In genomic region chr5:98594098-98594497, GRCh38 we compare ENCODE assay signal across 23 cellular contexts.
"Had no signal": no experiment of that assay in that cellular context is flagged by ENCODE, and none has a peak within 500 bp of the region (broad histone marks: within the 10 kb centered on the region; RNA-seq: fewer than 3 reads in every experiment).

No MANE protein-coding gene starts in this region.

- H3K9me3 ChIP-seq: lower lobe of right lung had no signal

- H3K4me3 ChIP-seq: heart right ventricle, hepatocyte, left lung, left ventricle myocardium inferior, lower lobe of right lung, lung had no signal

- ATAC-seq: heart right ventricle; left cardiac atrium; left lobe of liver; left lung; lower lobe of right lung; naive thymus-derived CD4-positive, alpha-beta T cell; naive thymus-derived CD8-positive, alpha-beta T cell had no signal

- H3K27me3 ChIP-seq: heart right ventricle, hepatocyte, left lung had no signal

- H3K4me1 Mint-ChIP-seq: immature natural killer cell; memory B cell; mesothelial cell of epicardium; naive B cell; naive thymus-derived CD4-positive, alpha-beta T cell; naive thymus-derived CD8-positive, alpha-beta T cell had no signal

- DNase-seq: heart right ventricle; hippocampal formation; hypothalamus; immature natural killer cell; islet precursor cell; kidney; kidney glomerular epithelial cell; left cardiac atrium; left lung; left ventricle myocardium inferior; lower lobe of right lung; mammary epithelial cell; mesenchymal stem cell; mesendoderm; midbrain; naive B cell; naive thymus-derived CD4-positive, alpha-beta T cell; naive thymus-derived CD8-positive, alpha-beta T cell had no signal

- H3K36me3 Mint-ChIP-seq: immature natural killer cell; memory B cell; mesothelial cell of epicardium; naive B cell; naive thymus-derived CD4-positive, alpha-beta T cell had no signal

- H3K27ac Mint-ChIP-seq: immature natural killer cell; memory B cell; mesothelial cell of epicardium; naive B cell; naive thymus-derived CD4-positive, alpha-beta T cell; naive thymus-derived CD8-positive, alpha-beta T cell had no signal

- H3K36me3 ChIP-seq: heart right ventricle, left lung, left ventricle myocardium inferior, lower lobe of right lung had no signal

- H3K4me1 ChIP-seq: heart right ventricle, left lung, left ventricle myocardium inferior, lower lobe of right lung had no signal

- H3K27ac ChIP-seq: heart right ventricle, hepatocyte, left lung, left ventricle myocardium inferior, lower lobe of right lung had no signal

- H3K4me3 Mint-ChIP-seq: immature natural killer cell; memory B cell; mesothelial cell of epicardium; naive B cell; naive thymus-derived CD4-positive, alpha-beta T cell; naive thymus-derived CD8-positive, alpha-beta T cell had no signal
